21 cellular contexts compared by ENCODE assay signal in genomic region chr3:183918178-183918577, GRCh38.
"Had no signal": no experiment of that assay in that cellular context is flagged by ENCODE, and none has a peak within 500 bp of the region (broad histone marks: within the 10 kb centered on the region; RNA-seq: fewer than 3 reads in every experiment).

No MANE protein-coding gene starts in this region.

- H3K27me3 ChIP-seq: dorsolateral prefrontal cortex, esophagus muscularis mucosa, gastroesophageal sphincter, heart right ventricle, left lung had no signal

- H3K27ac ChIP-seq: coronary artery, esophagus muscularis mucosa, gastroesophageal sphincter, heart right ventricle, left lung had no signal

- H3K36me3 Mint-ChIP-seq: naive B cell had no signal

- H3K4me3 ChIP-seq: coronary artery, dorsolateral prefrontal cortex, esophagus muscularis mucosa, gastroesophageal sphincter, heart right ventricle, left lung, lung had no signal

- DNase-seq: dermis blood vessel endothelial cell; effector CD4-positive, alpha-beta T cell; effector memory CD4-positive, alpha-beta T cell; foreskin melanocyte; glutamatergic neuron; head of caudate nucleus; heart right ventricle; hippocampal formation; left cardiac atrium; left lung; left ventricle myocardium superior; mammary epithelial cell; mesendoderm; midbrain; naive B cell had no signal

- H3K4me3 Mint-ChIP-seq: memory B cell, naive B cell had no signal

- ATAC-seq: gastroesophageal sphincter, left cardiac atrium, left lung had no signal

- H3K27me3 Mint-ChIP-seq: memory B cell, naive B cell had no signal

- H3K9me3 ChIP-seq: esophagus muscularis mucosa, gastroesophageal sphincter, heart right ventricle, left lung had no signal

- H3K4me1 ChIP-seq: esophagus muscularis mucosa, gastroesophageal sphincter, heart right ventricle, left lung had no signal

- H3K9me3 Mint-ChIP-seq: memory B cell, naive B cell had no signal

- H3K27ac Mint-ChIP-seq: memory B cell had no signal

- H3K4me1 Mint-ChIP-seq: naive B cell had no signal
